Comparison of ENCODE assay signal across 17 cellular contexts in genomic region chr13:50616101-50616500, GRCh38.
DNase-seq lines count a peak whose midpoint lies in the region; ATAC-seq, FAIRE-seq and TF ChIP-seq lines count a peak whose summit lies in the region.
"Had no signal": no experiment of that assay in that cellular context is flagged by ENCODE, and none has a peak within 500 bp of the region (broad histone marks: within the 10 kb centered on the region; RNA-seq: fewer than 3 reads in every experiment).

No MANE protein-coding gene starts in this region.

- no peaks in the 10 kb centered on the region for H3K36me3 Mint-ChIP-seq in stimulated activated naive B cell treated with anti-CD40 and anti-IgM and Interleukin-4, amounts not matched to agents 10 μg/mL and 1 μg/mL and 100 μg/mL, for 72 hours
- H3K36me3 Mint-ChIP-seq in activated naive CD4-positive, alpha-beta T cell treated with anti-CD3 and anti-CD28 coated beads for 36 hours (ENCODE audit: low read depth): no peaks in the 10 kb centered on the region
- no peaks in the 10 kb centered on the region for H3K36me3 Mint-ChIP-seq in naive thymus-derived CD8-positive, alpha-beta T cell

- no peaks in the 10 kb centered on the region for H3K79me2 ChIP-seq in endothelial cell of umbilical vein (ENCODE audit: control insufficient read depth, insufficient read depth, low read length)
- H3K79me2 ChIP-seq in osteoblast (ENCODE audit: insufficient read depth, low read length): no peaks in the 10 kb centered on the region

- H3K4me3 ChIP-seq in endothelial cell of umbilical vein (replicated peaks in 1 of 3; ENCODE audit: insufficient read depth in 1 of 3, low read depth in 1 of 3, low read length in 3 of 3) (no peak overlapping the region), osteoblast (ENCODE audit: insufficient read depth, low read length) (no peak overlapping the region)
- H3K4me3 ChIP-seq: ascending aorta had no signal

- no peak for ATAC-seq in stimulated activated naive B cell treated with anti-CD40 and anti-IgM and Interleukin-4, amounts not matched to agents 10 μg/mL and 1 μg/mL and 100 μg/mL, for 72 hours (replicated peaks)
- no peak for ATAC-seq in naive thymus-derived CD8-positive, alpha-beta T cell

- DNase-seq in EL: peak; percentile 62
- DNase-seq in NCI-H226: peak; percentile 60
- DNase-seq in endothelial cell of umbilical vein (ENCODE audit: low read depth, low spot score): peak; percentile 21
- no peak for DNase-seq in osteoblast (ENCODE audit: insufficient read length, low spot score, missing footprints)
- no peak for DNase-seq in stimulated activated naive B cell treated with anti-CD40 and anti-IgM and Interleukin-4, amounts not matched to agents 10 μg/mL and 1 μg/mL and 100 μg/mL, for 72 hours
- DNase-seq in activated naive CD4-positive, alpha-beta T cell treated with anti-CD3 and anti-CD28 coated beads for 36 hours: no peak
- no peak for DNase-seq in naive thymus-derived CD8-positive, alpha-beta T cell
- DNase-seq: activated CD4-positive, alpha-beta T cell treated with anti-CD3 and anti-CD28 coated beads, Interleukin-2, amount 50 U/mL, for 1 hour; activated naive CD4-positive, alpha-beta T cell; cortex of kidney; midbrain; NCI-H2081; NCI-H526 treated with DMSO at 0.1 percent for 48 hours; retina had no signal

- H3K9me3 ChIP-seq in endothelial cell of umbilical vein (replicated peaks; ENCODE audit: control insufficient read depth, insufficient read depth, low read length) (no peaks in the 10 kb centered on the region), osteoblast (ENCODE audit: low read depth, low read length) (no peaks in the 10 kb centered on the region)
- H3K9me3 ChIP-seq: ascending aorta had no signal

- dilution Hi-C loops in endothelial cell of umbilical vein (cut with MboI; ENCODE audit: extremely low pct_ligation_motif_present, low sequenced_read_pairs): no loop called here

- H3K4me3 Mint-ChIP-seq in stimulated activated naive B cell treated with anti-CD40 and anti-IgM and Interleukin-4, amounts not matched to agents 10 μg/mL and 1 μg/mL and 100 μg/mL, for 72 hours: no peak overlapping the region
- no peak overlapping the region for H3K4me3 Mint-ChIP-seq in activated naive CD4-positive, alpha-beta T cell treated with anti-CD3 and anti-CD28 coated beads for 36 hours
- H3K4me3 Mint-ChIP-seq in naive thymus-derived CD8-positive, alpha-beta T cell: no peak overlapping the region

- no peak overlapping the region for H3K4me2 ChIP-seq in endothelial cell of umbilical vein (ENCODE audit: insufficient read depth, low read length)
- no peak overlapping the region for H3K4me2 ChIP-seq in osteoblast (ENCODE audit: insufficient read depth, low read length)

- TF ChIP-seq POLR2A in endothelial cell of umbilical vein (IDR thresholded peaks at IDR 0.05; ENCODE audit: low read depth, low read length): no peak

- no peak overlapping the region for H2AFZ ChIP-seq in endothelial cell of umbilical vein (ENCODE audit: low read depth, low read length)
- no peak overlapping the region for H2AFZ ChIP-seq in osteoblast (ENCODE audit: low read length)

- no peak overlapping the region for H3K9ac ChIP-seq in endothelial cell of umbilical vein (replicated peaks; ENCODE audit: extremely low read depth, insufficient read depth, low read length)

- H3K36me3 ChIP-seq in endothelial cell of umbilical vein (ENCODE audit: control insufficient read depth in 2 of 2, extremely low read depth in 1 of 2, insufficient read depth in 2 of 2, low read length in 2 of 2): no peaks in the 10 kb centered on the region
- no peaks in the 10 kb centered on the region for H3K36me3 ChIP-seq in osteoblast (ENCODE audit: insufficient read depth, low read length)
- H3K36me3 ChIP-seq: ascending aorta had no signal

- FAIRE-seq in endothelial cell of umbilical vein (lab: Jason Lieb, UNC): peak; percentile 55
- FAIRE-seq: RCC 7860, TTC549 had no signal

- BruUV-seq in endothelial cell of umbilical vein (replicated peaks; lab: Mats Ljungman, UMichigan): no TSS peak

- POLR2A ChIA-PET in endothelial cell of umbilical vein (lab: Charles Lee): no interaction called here
- POLR2A ChIA-PET in naive thymus-derived CD8-positive, alpha-beta T cell (lab: Charles Lee): no interaction called here

- H4K20me1 ChIP-seq in endothelial cell of umbilical vein (replicated peaks; ENCODE audit: control insufficient read depth, extremely low read depth, insufficient read depth, low read length) (no peaks in the 10 kb centered on the region), osteoblast (ENCODE audit: insufficient read depth, low read length) (no peaks in the 10 kb centered on the region)

- H3K27ac ChIP-seq in endothelial cell of umbilical vein (ENCODE audit: insufficient read depth, low read depth, low read length): no peak overlapping the region
- H3K27ac ChIP-seq in osteoblast (ENCODE audit: low read depth, low read length): peak overlapping the region; percentile 88
- H3K27ac ChIP-seq: ascending aorta had no signal

- no peaks in the 10 kb centered on the region for H3K9me1 ChIP-seq in endothelial cell of umbilical vein (replicated peaks; ENCODE audit: control insufficient read depth, extremely low read depth, insufficient read depth, low read length)

- CTCF ChIA-PET in endothelial cell of umbilical vein (lab: Charles Lee): interaction anchor here (1.3 to 2.4 kb wide), 4 partner anchors 14 to 619 kb away, joined by 3 to 5 read pairs (median 4); no protein-coding TSS in a partner anchor
- CTCF ChIA-PET in activated naive CD4-positive, alpha-beta T cell treated with anti-CD3 and anti-CD28 coated beads for 36 hours (lab: Charles Lee): interaction anchor here (1.1 to 1.5 kb wide), 2 partner anchors 10 to 11 kb away, joined by 3 to 5 read pairs; no protein-coding TSS in a partner anchor

- H3K4me1 ChIP-seq in endothelial cell of umbilical vein (ENCODE audit: control insufficient read depth, extremely low read depth, insufficient read depth, low read length) (peaks cover 21% of the 10 kb centered on the region), osteoblast (ENCODE audit: insufficient read depth, low read length) (peaks cover 20% of the 10 kb centered on the region)
- H3K4me1 ChIP-seq: ascending aorta had no signal

- intact Hi-C loops in endothelial cell of umbilical vein (cut with micrococcal nuclease): loop anchor here (5.0 kb wide), 1 partner anchor 534 kb away; no protein-coding TSS in a partner anchor
- intact Hi-C loops in activated naive CD4-positive, alpha-beta T cell treated with anti-CD3 and anti-CD28 coated beads for 36 hours (cut with micrococcal nuclease): no loop called here

- no peak overlapping the region for H3K27ac Mint-ChIP-seq in stimulated activated naive B cell treated with anti-CD40 and anti-IgM and Interleukin-4, amounts not matched to agents 10 μg/mL and 1 μg/mL and 100 μg/mL, for 72 hours
- no peak overlapping the region for H3K27ac Mint-ChIP-seq in activated naive CD4-positive, alpha-beta T cell treated with anti-CD3 and anti-CD28 coated beads for 36 hours
- H3K27ac Mint-ChIP-seq in naive thymus-derived CD8-positive, alpha-beta T cell: no peak overlapping the region

- peaks cover 20 to 41% of the 10 kb centered on the region in 2 donors for H3K4me1 Mint-ChIP-seq in stimulated activated naive B cell treated with anti-CD40 and anti-IgM and Interleukin-4, amounts not matched to agents 10 μg/mL and 1 μg/mL and 100 μg/mL, for 72 hours
- H3K4me1 Mint-ChIP-seq in activated naive CD4-positive, alpha-beta T cell treated with anti-CD3 and anti-CD28 coated beads for 36 hours (ENCODE audit: low read depth): peaks cover 3% of the 10 kb centered on the region
- peaks cover 6 to 28% (median 12%) of the 10 kb centered on the region in 4 donors for H3K4me1 Mint-ChIP-seq in naive thymus-derived CD8-positive, alpha-beta T cell

- H3K9me3 Mint-ChIP-seq in stimulated activated naive B cell treated with anti-CD40 and anti-IgM and Interleukin-4, amounts not matched to agents 10 μg/mL and 1 μg/mL and 100 μg/mL, for 72 hours: peaks cover 0 to 3% of the 10 kb centered on the region in 2 donors
- no peaks in the 10 kb centered on the region for H3K9me3 Mint-ChIP-seq in activated naive CD4-positive, alpha-beta T cell treated with anti-CD3 and anti-CD28 coated beads for 36 hours
- H3K9me3 Mint-ChIP-seq in naive thymus-derived CD8-positive, alpha-beta T cell: no peaks in the 10 kb centered on the region

- no peak for TF ChIP-seq CTCF in endothelial cell of umbilical vein (IDR thresholded peaks at IDR 0.05; ENCODE audit: extremely low read depth in 1 of 2, insufficient read depth in 1 of 2, low read depth in 1 of 2, low read length in 2 of 2)
- no peak for TF ChIP-seq CTCF in osteoblast (IDR thresholded peaks at IDR 0.05; ENCODE audit: extremely low read depth, low read depth, low read length)

- H3K27me3 ChIP-seq in endothelial cell of umbilical vein (ENCODE audit: control insufficient read depth in 2 of 2, insufficient read depth in 2 of 2, low read length in 2 of 2) (peaks cover 0 to 2% of the 10 kb centered on the region in 2 experiments), osteoblast (ENCODE audit: insufficient read depth, low read length) (no peaks in the 10 kb centered on the region)
- H3K27me3 ChIP-seq: ascending aorta had no signal

- no peaks in the 10 kb centered on the region for H3K27me3 Mint-ChIP-seq in stimulated activated naive B cell treated with anti-CD40 and anti-IgM and Interleukin-4, amounts not matched to agents 10 μg/mL and 1 μg/mL and 100 μg/mL, for 72 hours
- no peaks in the 10 kb centered on the region for H3K27me3 Mint-ChIP-seq in activated naive CD4-positive, alpha-beta T cell treated with anti-CD3 and anti-CD28 coated beads for 36 hours (ENCODE audit: low read depth)
- H3K27me3 Mint-ChIP-seq in naive thymus-derived CD8-positive, alpha-beta T cell: peaks cover 0 to 6% (median 0%) of the 10 kb centered on the region in 5 donors

TF ChIP-seq in endothelial cell of umbilical vein, 7 proteins besides CTCF, POLR2A, EP300 and RAD21:
- TF ChIP-seq EZH2 (IDR thresholded peaks at IDR 0.05; ENCODE audit: borderline replicate concordance, low read depth, low read length, severe bottlenecking): no peak
- TF ChIP-seq FOS (IDR thresholded peaks at IDR 0.05; ENCODE audit: borderline replicate concordance, insufficient read depth, low read length): peak; percentile 63
- TF ChIP-seq POLR2AphosphoS5 (IDR thresholded peaks at IDR 0.05; ENCODE audit: insufficient read depth, low read depth, low read length): no peak
- TF ChIP-seq MAX (IDR thresholded peaks at IDR 0.05; ENCODE audit: insufficient read depth, insufficient read length): no peak
- no peak for TF ChIP-seq MYC (IDR thresholded peaks at IDR 0.05; ENCODE audit: low read depth, low read length)
- TF ChIP-seq JUN (IDR thresholded peaks at IDR 0.05; ENCODE audit: borderline replicate concordance, insufficient read depth, insufficient read length, low read depth): no peak
TF ChIP-seq in endothelial cell of umbilical vein: peak in this region for 1.

Comparison
In these comparisons a context has a peak if more than half of its experiments do, and no peak if none do; other contexts are left out.
1. DNase-seq: peak in EL (single experiment), NCI-H226 (single experiment) and endothelial cell of umbilical vein (single experiment); none in osteoblast (single experiment), stimulated activated naive B cell treated with anti-CD40 and anti-IgM and Interleukin-4, amounts not matched to agents 10 μg/mL and 1 μg/mL and 100 μg/mL, for 72 hours (single experiment), activated naive CD4-positive, alpha-beta T cell treated with anti-CD3 and anti-CD28 coated beads for 36 hours (single experiment) and naive thymus-derived CD8-positive, alpha-beta T cell (0 of 10).